16 cellular contexts compared by ENCODE assay signal in the genomic region with DNA sequence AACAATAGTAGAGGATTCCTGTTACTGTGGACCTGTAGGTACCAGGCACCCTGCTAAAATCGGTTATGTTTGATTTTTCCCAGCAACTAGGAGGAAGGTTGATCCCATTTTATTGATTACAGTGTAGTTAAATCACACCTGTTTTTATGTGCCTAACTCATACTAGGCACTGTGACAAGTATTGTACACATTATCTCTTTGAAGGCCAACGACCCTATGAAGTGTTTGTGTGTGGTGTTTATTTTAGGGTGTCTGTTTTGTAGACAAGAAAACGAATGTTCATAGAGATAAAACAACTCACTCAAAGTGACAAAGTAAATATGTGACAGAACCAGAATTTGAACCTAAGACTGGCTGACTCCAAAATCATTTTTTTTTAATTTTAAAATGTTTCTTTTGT. TPM values are rescaled to one million over a fixed set of nuclear protein-coding genes. Genes with fewer than 3 reads are reported as not detected.
DNase-seq lines count a peak whose midpoint lies in the region; ATAC-seq, FAIRE-seq and TF ChIP-seq lines count a peak whose summit lies in the region.
"Had no signal": no experiment of that assay in that cellular context is flagged by ENCODE, and none has a peak within 500 bp of the region (broad histone marks: within the 10 kb centered on the region; RNA-seq: fewer than 3 reads in every experiment).

No MANE protein-coding gene starts in this region.

- ATAC-seq in left lobe of liver (peak; percentile 78), psoas muscle (no peak)
- ATAC-seq: GM12878 had no signal

- no peak for TF ChIP-seq CTCF in psoas muscle (IDR thresholded peaks at IDR 0.05)

- WGBS in psoas muscle, 3 donors = 74 to 88% (median 76%) methylated on average over 3 of the region's 3 CpGs
- WGBS in small intestine, 3 donors = 44 to 60% (median 45%) methylated on average over 3 of the region's 3 CpGs

- H3K4me3 ChIP-seq in psoas muscle (no peak overlapping the region), small intestine (ENCODE audit: low read depth in 1 of 2, low read length in 2 of 2) (no peak overlapping the region)
- H3K4me3 ChIP-seq: BLaER1, GM12878, HAP-1 had no signal

- H3K27ac ChIP-seq in psoas muscle = no peak overlapping the region
- no peak overlapping the region for H3K27ac ChIP-seq in small intestine (ENCODE audit: low read depth in 1 of 2, low read length in 1 of 2)
- H3K27ac ChIP-seq: BLaER1 had no signal

- peak; percentile 15 for DNase-seq in NCI-H345 (lab: John Stamatoyannopoulos, UW)
- DNase-seq in NCI-H345 treated with DMSO at 0.1 percent for 48 hours (lab: John Stamatoyannopoulos, UW; ENCODE audit: unreplicated experiment) = no peak
- peak; percentile 49 for DNase-seq in NCI-H2029 (lab: John Stamatoyannopoulos, UW)
- no peak for DNase-seq in left lobe of liver (ENCODE audit: low spot score)
- no peak for DNase-seq in psoas muscle
- DNase-seq in small intestine = no peak
- DNase-seq in SK-N-DZ (ENCODE audit: low spot score) = no peak
- DNase-seq: 8988T; CD4-positive, alpha-beta memory T cell; DMS153; DND-41; EL had no signal

- H3K27me3 ChIP-seq in psoas muscle (ENCODE audit: insufficient read depth in 3 of 3, low read length in 2 of 3) (no peaks in the 10 kb centered on the region), small intestine (ENCODE audit: control insufficient read depth in 2 of 2, insufficient read depth in 2 of 2, low read length in 2 of 2) (no peaks in the 10 kb centered on the region)
- H3K27me3 ChIP-seq: BLaER1 had no signal

- H3K36me3 ChIP-seq in psoas muscle (ENCODE audit: insufficient read depth in 1 of 2, low read depth in 1 of 2) (peaks cover 0 to 2% of the 10 kb centered on the region in 2 donors), small intestine (ENCODE audit: control insufficient read depth in 2 of 2, insufficient read depth in 2 of 2, low read length in 2 of 2) (no peaks in the 10 kb centered on the region)
- H3K36me3 ChIP-seq: BLaER1, HAP-1 had no signal

- no peak for FAIRE-seq in small intestine (lab: Jason Lieb, UNC)
- FAIRE-seq: GM12878, GM19239 had no signal

- intact Hi-C loops in psoas muscle (cut with DNase I) = no loop called here

- H3K9me3 ChIP-seq in psoas muscle (no peaks in the 10 kb centered on the region), small intestine (ENCODE audit: control insufficient read depth, low read depth) (no peaks in the 10 kb centered on the region)
- H3K9me3 ChIP-seq: BLaER1, HAP-1 had no signal

- no peaks in the 10 kb centered on the region for H3K4me1 ChIP-seq in psoas muscle
- no peaks in the 10 kb centered on the region for H3K4me1 ChIP-seq in small intestine (ENCODE audit: control insufficient read depth in 2 of 2, insufficient read depth in 1 of 2, low read depth in 1 of 2, low read length in 1 of 2)
- H3K4me1 ChIP-seq: BLaER1, HAP-1 had no signal

RNA-seq across cellular contexts. Expression of a gene that starts 49.5 kb away (rescaled TPM):
- total RNA-seq in left lobe of liver (72.2 TPM), psoas muscle (10 to 100 TPM; 46.5 to 72.2 (median 55.8) TPM)
- polyA plus RNA-seq in psoas muscle (10 to 100 TPM; 11.9 to 26.4 (median 21.3) TPM), small intestine (10 to 100 TPM; 12.3 to 16.5 (median 13.6) TPM)
- 10.4 and 16.9 TPM in 2 replicates for polyA plus RNA-seq in SK-N-DZ (2014; cell fraction: cytosol; rRNA removed)
- polyA plus RNA-seq in SK-N-DZ (2014; cell fraction: nucleus; rRNA removed) = 9.4 and 10.6 TPM in 2 replicates

Comparison
In these comparisons a context has a peak if more than half of its experiments do, and no peak if none do; other contexts are left out.
1. DNase-seq: peak in NCI-H345 (single experiment) and NCI-H2029 (single experiment); none in NCI-H345 treated with DMSO at 0.1 percent for 48 hours (single experiment), left lobe of liver (single experiment), psoas muscle (0 of 2), small intestine (single experiment) and SK-N-DZ (single experiment).